Comparison of ENCODE assay signal across 26 cellular contexts in genomic region chr2:198775737-198776136, GRCh38.
DNase-seq lines count a peak whose midpoint lies in the region; ATAC-seq, FAIRE-seq and TF ChIP-seq lines count a peak whose summit lies in the region.
"Had no signal": no experiment of that assay in that cellular context is flagged by ENCODE, and none has a peak within 500 bp of the region (broad histone marks: within the 10 kb centered on the region; RNA-seq: fewer than 3 reads in every experiment).

No MANE protein-coding gene starts in this region.

- no peaks in the 10 kb centered on the region for H3K9me3 ChIP-seq in heart right ventricle
- H3K9me3 ChIP-seq: BE2C, SJCRH30 had no signal

- H3K4me1 Mint-ChIP-seq in activated CD8-positive, alpha-beta memory T cell treated with anti-CD3 and anti-CD28 coated beads, Interleukin-2, amount 10 ng/mL, durations not matched to agents 7 days and 5 days, result no peaks in the 10 kb centered on the region
- H3K4me1 Mint-ChIP-seq: CD14-positive monocyte; CD8-positive, alpha-beta memory T cell; T-cell had no signal

- DNase-seq in HTR-8/SVneo (ENCODE audit: insufficient read length, low spot score) (no peak), RPMI7951 (ENCODE audit: low read depth) (peak; percentile 6), left colon (peak in 1 of 2 donors; percentile 50), HT-29 (ENCODE audit: low spot score) (no peak), GM13976 (ENCODE audit: low spot score) (no peak), heart right ventricle (no peak)
- DNase-seq in activated CD8-positive, alpha-beta memory T cell treated with anti-CD3 and anti-CD28 coated beads, Interleukin-2, amount 10 ng/mL, durations not matched to agents 7 days and 5 days, result no peak
- DNase-seq: BE2C; CD8-positive, alpha-beta memory T cell; DMS 273 treated with DMSO at 0.1 percent for 48 hours; DMS79; EL; GDM1; KBM-7; NCI-H1048; NCI-H1417; NCI-H1694; NCI-H2029 treated with DMSO at 0.1 percent for 48 hours; NCI-H2227 treated with DMSO at 0.1 percent for 48 hours; NCI-H526 treated with DMSO at 0.1 percent for 48 hours; SJCRH30; T-cell had no signal

- no peaks in the 10 kb centered on the region for H3K36me3 Mint-ChIP-seq in activated CD8-positive, alpha-beta memory T cell treated with anti-CD3 and anti-CD28 coated beads, Interleukin-2, amount 10 ng/mL, durations not matched to agents 7 days and 5 days
- H3K36me3 Mint-ChIP-seq: CD14-positive monocyte; CD8-positive, alpha-beta memory T cell; T-cell had no signal

- no peak overlapping the region for H3K27ac Mint-ChIP-seq in activated CD8-positive, alpha-beta memory T cell treated with anti-CD3 and anti-CD28 coated beads, Interleukin-2, amount 10 ng/mL, durations not matched to agents 7 days and 5 days
- H3K27ac Mint-ChIP-seq: CD14-positive monocyte; CD8-positive, alpha-beta memory T cell; T-cell had no signal

- H3K36me3 ChIP-seq in heart right ventricle, result no peaks in the 10 kb centered on the region
- H3K36me3 ChIP-seq: BE2C, SJCRH30 had no signal

- H3K4me3 ChIP-seq in heart right ventricle, result no peak overlapping the region
- H3K4me3 ChIP-seq: SJCRH30 had no signal

- no peaks in the 10 kb centered on the region for H3K9me3 Mint-ChIP-seq in activated CD8-positive, alpha-beta memory T cell treated with anti-CD3 and anti-CD28 coated beads, Interleukin-2, amount 10 ng/mL, durations not matched to agents 7 days and 5 days (ENCODE audit: low read depth)
- H3K9me3 Mint-ChIP-seq: T-cell had no signal

- CTCF ChIA-PET in activated CD8-positive, alpha-beta memory T cell treated with anti-CD3 and anti-CD28 coated beads, Interleukin-2, amount 10 ng/mL, durations not matched to agents 7 days and 5 days (lab: Charles Lee), result no interaction called here

- in situ Hi-C loops in GM13976 (cut with MboI; ENCODE audit: low sequenced_read_pairs, unreplicated experiment), result no loop called here

- intact Hi-C loops in left colon (cut with DNase I, micrococcal nuclease) (no loop called here), heart right ventricle (cut with DNase I) (no loop called here)

- no peak overlapping the region for H3K27ac ChIP-seq in heart right ventricle
- H3K27ac ChIP-seq: SJCRH30 had no signal

- TF ChIP-seq CTCF in GM13976 (IDR thresholded peaks at IDR 0.05; ENCODE audit: borderline replicate concordance, control extremely low read depth, extremely low read depth, insufficient read depth, missing control alignments) (no peak), heart right ventricle (IDR thresholded peaks at IDR 0.05) (no peak)

- FAIRE-seq in HTR-8/SVneo (lab: Jason Lieb, UNC), result peak; percentile 73
- FAIRE-seq: GM12891, RCC 7860 had no signal

- ATAC-seq in left colon (peak; percentile 53), heart right ventricle (no peak)
- ATAC-seq in activated CD8-positive, alpha-beta memory T cell treated with anti-CD3 and anti-CD28 coated beads, Interleukin-2, amount 10 ng/mL, durations not matched to agents 7 days and 5 days, result no peak
- ATAC-seq: Right ventricle myocardium inferior, T-cell had no signal

- no peaks in the 10 kb centered on the region for H3K4me1 ChIP-seq in heart right ventricle
- H3K4me1 ChIP-seq: BE2C, SJCRH30 had no signal

- no peaks in the 10 kb centered on the region for H3K27me3 ChIP-seq in heart right ventricle
- H3K27me3 ChIP-seq: BE2C, SJCRH30 had no signal

- 54 to 71% methylated on average over 5 of the region's 5 CpGs for WGBS in heart right ventricle, 2 donors

- no peaks in the 10 kb centered on the region for H3K27me3 Mint-ChIP-seq in activated CD8-positive, alpha-beta memory T cell treated with anti-CD3 and anti-CD28 coated beads, Interleukin-2, amount 10 ng/mL, durations not matched to agents 7 days and 5 days
- H3K27me3 Mint-ChIP-seq: CD8-positive, alpha-beta memory T cell; T-cell had no signal

- H3K4me3 Mint-ChIP-seq in activated CD8-positive, alpha-beta memory T cell treated with anti-CD3 and anti-CD28 coated beads, Interleukin-2, amount 10 ng/mL, durations not matched to agents 7 days and 5 days, result no peak overlapping the region
- H3K4me3 Mint-ChIP-seq: CD14-positive monocyte; CD8-positive, alpha-beta memory T cell; T-cell had no signal
